ENCODE assay signal across 13 cellular contexts in genomic region chr15:94610069-94610863, GRCh38.
DNase-seq lines count a peak whose midpoint lies in the region; ATAC-seq lines count a peak whose summit lies in the region.
"Had no signal": no experiment of that assay in that cellular context is flagged by ENCODE, and none has a peak within 500 bp of the region (broad histone marks: within the 10 kb centered on the region; RNA-seq: fewer than 3 reads in every experiment).

No MANE protein-coding gene starts in this region.

- DNase-seq in lung microvascular endothelial cell (ENCODE audit: low read depth in 2 of 2) (peak; percentile 65 to 77), HCEC 1CT (no peak), COLO668 (lab: John Stamatoyannopoulos, UW; ENCODE audit: unreplicated experiment) (no peak), activated gamma-delta T cell treated with Interleukin-2 at 50 U/mL for 16 hours (no peak), DMS53 (lab: John Stamatoyannopoulos, UW) (no peak)
- DNase-seq: activated CD4-positive, alpha-beta T cell treated with anti-CD3 and anti-CD28 coated beads for 48 hours; amniotic stem cell; NCI-H69; psoas muscle had no signal

- ATAC-seq in GM18870 (IDR thresholded peaks at IDR 0.05; ENCODE audit: unreplicated experiment) (peak; percentile 92), GM21529 (IDR thresholded peaks at IDR 0.05; ENCODE audit: unreplicated experiment) (peak; percentile 77), HG03139 (IDR thresholded peaks at IDR 0.05; ENCODE audit: unreplicated experiment) (peak; percentile 46)
- ATAC-seq: psoas muscle, SK-N-SH treated with all-trans-retinoic acid at 6 μM for 48 hours had no signal

Comparison
In these comparisons a context has a peak if more than half of its experiments do, and no peak if none do; other contexts are left out.
1. DNase-seq: peak in lung microvascular endothelial cell (2 of 2); none in HCEC 1CT (single experiment), COLO668 (single experiment), activated gamma-delta T cell treated with Interleukin-2 at 50 U/mL for 16 hours (single experiment) and DMS53 (single experiment).
2. Peak in every context shown above with its lines, with median percentiles within 50 percentile points of each other: ATAC-seq.